Comparison of ENCODE assay signal across 11 cellular contexts in genomic region chr15:73956276-73957086, GRCh38. TPM values are rescaled to one million over a fixed set of nuclear protein-coding genes. Genes with fewer than 3 reads are reported as not detected.
A peak's percentile ranks its signal among the peaks of the same experiment; 100 is the strongest.
DNase-seq lines count a peak whose midpoint lies in the region; ATAC-seq and TF ChIP-seq lines count a peak whose summit lies in the region.
"Had no signal": no experiment of that assay in that cellular context is flagged by ENCODE, and none has a peak within 500 bp of the region (broad histone marks: within the 10 kb centered on the region; RNA-seq: fewer than 3 reads in every experiment).

No MANE protein-coding gene starts in this region.

- no peak overlapping the region for H3K18ac ChIP-seq in neuronal stem cell (ENCODE audit: low read length)

- H3K27me3 ChIP-seq in neuronal stem cell (ENCODE audit: control insufficient read depth in 3 of 3, insufficient read depth in 3 of 3, low read depth in 1 of 3, low read length in 3 of 3) = peaks cover 0 to 9% (median 0%) of the 10 kb centered on the region in 3 experiments
- H3K27me3 ChIP-seq: thyroid gland had no signal

- no peak overlapping the region for H3K9ac ChIP-seq in neuronal stem cell (ENCODE audit: low read depth, low read length, poor library complexity)

- no peak overlapping the region for H2AFZ ChIP-seq in neuronal stem cell (ENCODE audit: low read length)

- no peak overlapping the region for H4K8ac ChIP-seq in neuronal stem cell (ENCODE audit: low read depth, low read length)

- no peak overlapping the region for H3K4ac ChIP-seq in neuronal stem cell (ENCODE audit: low read length)

- peak overlapping the region; percentile 77 for H2BK5ac ChIP-seq in neuronal stem cell (ENCODE audit: low read length)

- H3K79me1 ChIP-seq in neuronal stem cell (ENCODE audit: low read depth, low read length) = no peaks in the 10 kb centered on the region

- H2AK5ac ChIP-seq in neuronal stem cell (ENCODE audit: low read depth, low read length) = peak overlapping the region; percentile 78

- H3K4me2 ChIP-seq in neuronal stem cell (ENCODE audit: insufficient read depth, low read length, poor library complexity, severe bottlenecking) = no peak overlapping the region

- peak; percentile 86 for DNase-seq in Caki2 (ENCODE audit: low read depth)
- peak; percentile 74 for DNase-seq in NB4 (ENCODE audit: low read depth)
- peak; percentile 32 to 87 for DNase-seq in dermis microvascular lymphatic vessel endothelial cell (ENCODE audit: low read depth in 2 of 2)
- DNase-seq in neuronal stem cell (ENCODE audit: low spot score) = no peak
- DNase-seq in stimulated activated CD4-positive, alpha-beta T cell treated with anti-CD3 and anti-CD28 coated beads, Interleukin-4, amount 100 ng/mL, for 1 hour = no peak
- DNase-seq: activated CD4-positive, alpha-beta T cell treated with anti-CD3 and anti-CD28 coated beads, Interleukin-2, amount 50 U/mL, for 48 hours; NCI-H2081; thyroid gland had no signal

- peaks cover 3 to 11% of the 10 kb centered on the region in 2 donors for H3K4me1 ChIP-seq in neuronal stem cell (ENCODE audit: control insufficient read depth in 2 of 2, insufficient read depth in 1 of 2, low read depth in 1 of 2, low read length in 2 of 2)

- H3K23ac ChIP-seq in neuronal stem cell (ENCODE audit: low read depth, low read length, poor library complexity) = peak overlapping the region; percentile 40

- WGBS in neuronal stem cell (ENCODE audit: extremely low coverage in 2 of 2, insufficient read length in 2 of 2, insufficient replicate concordance in 1 of 2), 2 donors = no CpG with 5 or more reads among the region's 17 CpGs

- no peaks in the 10 kb centered on the region for H3K9me3 ChIP-seq in neuronal stem cell (replicated peaks in 1 of 2; ENCODE audit: control insufficient read depth in 2 of 2, insufficient read depth in 1 of 2, low read depth in 1 of 2, low read length in 2 of 2)
- H3K9me3 ChIP-seq: thyroid gland had no signal

- no peak for TF ChIP-seq POLR2A in NB4 (IDR thresholded peaks at IDR 0.05; ENCODE audit: extremely low read depth, insufficient read length)

- no peak overlapping the region for H3K4me3 ChIP-seq in NB4 (ENCODE audit: low read depth, low read length)
- H3K4me3 ChIP-seq in neuronal stem cell (ENCODE audit: low read length in 2 of 2) = no peak overlapping the region
- H3K4me3 ChIP-seq: thyroid gland had no signal

- no peaks in the 10 kb centered on the region for H3K36me3 ChIP-seq in neuronal stem cell (replicated peaks in 1 of 2; ENCODE audit: control insufficient read depth in 2 of 2, insufficient read depth in 2 of 2, low read length in 2 of 2)
- H3K36me3 ChIP-seq: thyroid gland had no signal

- in situ Hi-C loops in Caki2 (cut with HindIII; ENCODE audit: low pct_unique_long_range_greater_than_20kb, low sequenced_read_pairs) = no loop called here

- H3K27ac ChIP-seq in neuronal stem cell (replicated peaks; ENCODE audit: low read length) = no peak overlapping the region
- H3K27ac ChIP-seq: thyroid gland had no signal

- ATAC-seq in GM19395 (IDR thresholded peaks at IDR 0.05; ENCODE audit: unreplicated experiment) = no peak
- no peak for ATAC-seq in HG02938 (IDR thresholded peaks at IDR 0.05; ENCODE audit: unreplicated experiment)
- ATAC-seq in HG03565 (IDR thresholded peaks at IDR 0.05; ENCODE audit: unreplicated experiment) = no peak

- no peak overlapping the region for H4K91ac ChIP-seq in neuronal stem cell (ENCODE audit: low read depth, low read length, poor library complexity)

- H2BK120ac ChIP-seq in neuronal stem cell (ENCODE audit: low read depth, low read length) = no peak overlapping the region

- no peak overlapping the region for H3K14ac ChIP-seq in neuronal stem cell (ENCODE audit: low read length)

- H2BK15ac ChIP-seq in neuronal stem cell (ENCODE audit: low read length) = no peak overlapping the region

- no peak for TF ChIP-seq CTCF in NB4 (IDR thresholded peaks at IDR 0.05; ENCODE audit: low read depth, low read length)

- no peak overlapping the region for H2BK12ac ChIP-seq in neuronal stem cell (ENCODE audit: low read length)

RNA-seq across cellular contexts. Expression of gene LOXL1, which starts 30.2 kb away (rescaled TPM):
- 22.7 and 27.1 TPM in 2 replicates for total RNA-seq in Caki2 (2014; rRNA removed; shearing (Covaris generic); ENCODE audit: low replicate concordance)
- 0.13 and 0.38 TPM in 2 replicates for total RNA-seq in dermis microvascular lymphatic vessel endothelial cell
- polyA plus RNA-seq in neuronal stem cell (2013, experiment 1 of 2) = 67.0 TPM
- polyA plus RNA-seq in neuronal stem cell (2013, experiment 2 of 2) = 68.3 TPM

RNA-seq across cellular contexts. Expression of gene STOML1, which starts 35.6 kb away (rescaled TPM):
- 24.1 and 33.0 TPM in 2 replicates for total RNA-seq in Caki2 (2014; rRNA removed; shearing (Covaris generic); ENCODE audit: low replicate concordance)
- total RNA-seq in dermis microvascular lymphatic vessel endothelial cell = 8.6 and 13.7 TPM in 2 replicates
- 2.2 TPM for polyA plus RNA-seq in neuronal stem cell (2013, experiment 1 of 2)
- polyA plus RNA-seq in neuronal stem cell (2013, experiment 2 of 2) = 2.3 TPM

RNA-seq across cellular contexts. Expression of gene PML, which starts 38.0 kb away (rescaled TPM):
- 20.6 and 22.2 TPM in 2 replicates for total RNA-seq in Caki2 (2014; rRNA removed; shearing (Covaris generic); ENCODE audit: low replicate concordance)
- 28.9 and 62.2 TPM in 2 replicates for total RNA-seq in dermis microvascular lymphatic vessel endothelial cell
- polyA plus RNA-seq in neuronal stem cell (2013, experiment 1 of 2) = 19.7 TPM
- 20.5 TPM for polyA plus RNA-seq in neuronal stem cell (2013, experiment 2 of 2)

Comparison
In these comparisons a context has a peak if more than half of its experiments do, and no peak if none do; other contexts are left out.
1. DNase-seq: peak in Caki2 (single experiment), NB4 (single experiment) and dermis microvascular lymphatic vessel endothelial cell (2 of 2); none in neuronal stem cell (single experiment) and stimulated activated CD4-positive, alpha-beta T cell treated with anti-CD3 and anti-CD28 coated beads, Interleukin-4, amount 100 ng/mL, for 1 hour (single experiment).
2. RNA of gene LOXL1, which starts 30.2 kb away (total RNA-seq): 22.7 to 27.1 TPM in Caki2; 0.13 to 0.38 TPM in dermis microvascular lymphatic vessel endothelial cell; every median in the first group is over 10 times any median in the second.